ENCODE assay signal across 10 cellular contexts in genomic region chr12:112524676-112525425, GRCh38.
DNase-seq lines count a peak whose midpoint lies in the region; ATAC-seq and TF ChIP-seq lines count a peak whose summit lies in the region.
"Had no signal": no experiment of that assay in that cellular context is flagged by ENCODE, and none has a peak within 500 bp of the region (broad histone marks: within the 10 kb centered on the region; RNA-seq: fewer than 3 reads in every experiment).

No MANE protein-coding gene starts in this region.

- no peak overlapping the region for H3K27ac Mint-ChIP-seq in stimulated activated memory B cell treated with anti-CD40 and anti-IgM and Interleukin-4, amounts not matched to agents 10 μg/mL and 1 μg/mL and 100 μg/mL, for 72 hours
- no peak overlapping the region for H3K27ac Mint-ChIP-seq in CD14-positive monocyte
- H3K27ac Mint-ChIP-seq: T-helper 1 cell treated with Interleukin-12 subunit alpha and Interleukin-12 subunit beta and Interleukin-4 antibody, amounts not matched to agents 30 μg/mL and 1 μg/mL, for 36 hours had no signal

- CTCF ChIA-PET in RWPE1 (lab: Yijun Ruan, JAX) = no interaction called here

- POLR2A ChIA-PET in RWPE1 (lab: Yijun Ruan, JAX; ENCODE audit: low non-redundant PET) = no interaction called here

- ATAC-seq in stimulated activated memory B cell treated with anti-CD40 and anti-IgM and Interleukin-4, amounts not matched to agents 10 μg/mL and 1 μg/mL and 100 μg/mL, for 72 hours = peak; percentile 39
- ATAC-seq in GM21367 (IDR thresholded peaks at IDR 0.05; ENCODE audit: unreplicated experiment) = no peak

- intact Hi-C loops in CD14-positive monocyte (cut with micrococcal nuclease) = no loop called here

- no peaks in the 10 kb centered on the region for H3K4me1 Mint-ChIP-seq in stimulated activated memory B cell treated with anti-CD40 and anti-IgM and Interleukin-4, amounts not matched to agents 10 μg/mL and 1 μg/mL and 100 μg/mL, for 72 hours
- H3K4me1 Mint-ChIP-seq in CD14-positive monocyte = no peaks in the 10 kb centered on the region

- H3K27me3 Mint-ChIP-seq in stimulated activated memory B cell treated with anti-CD40 and anti-IgM and Interleukin-4, amounts not matched to agents 10 μg/mL and 1 μg/mL and 100 μg/mL, for 72 hours = peaks cover 8% of the 10 kb centered on the region
- peaks cover 0 to 5% (median 3%) of the 10 kb centered on the region in 3 donors for H3K27me3 Mint-ChIP-seq in CD14-positive monocyte (ENCODE audit: low read depth in 3 of 3)

- DNase-seq in HFF-Myc (ENCODE audit: extremely low read depth, low read depth) = peak; percentile 7
- peak; percentile 79 for DNase-seq in RWPE1 (ENCODE audit: low spot score)
- no peak for DNase-seq in epithelial cell of proximal tubule (ENCODE audit: low read depth)
- DNase-seq in DMS79 (lab: John Stamatoyannopoulos, UW) = no peak
- no peak for DNase-seq in CD14-positive monocyte (ENCODE audit: low spot score)
- DNase-seq: left ventricle myocardium inferior, NCI-H524 had no signal

- TF ChIP-seq CTCF in HFF-Myc (IDR thresholded peaks at IDR 0.05; ENCODE audit: low read depth, low read length, missing control alignments) (no peak), RWPE1 (conservative IDR thresholded peaks at IDR 0.05; ENCODE audit: low read depth) (no peak), epithelial cell of proximal tubule (conservative IDR thresholded peaks at IDR 0.05; ENCODE audit: low read depth, low read length) (peak; percentile 54), CD14-positive monocyte (IDR thresholded peaks at IDR 0.05) (no peak)

- H3K36me3 Mint-ChIP-seq in stimulated activated memory B cell treated with anti-CD40 and anti-IgM and Interleukin-4, amounts not matched to agents 10 μg/mL and 1 μg/mL and 100 μg/mL, for 72 hours = no peaks in the 10 kb centered on the region
- H3K36me3 Mint-ChIP-seq in CD14-positive monocyte = no peaks in the 10 kb centered on the region

- H3K4me3 Mint-ChIP-seq in stimulated activated memory B cell treated with anti-CD40 and anti-IgM and Interleukin-4, amounts not matched to agents 10 μg/mL and 1 μg/mL and 100 μg/mL, for 72 hours = no peak overlapping the region
- no peak overlapping the region for H3K4me3 Mint-ChIP-seq in CD14-positive monocyte
- H3K4me3 Mint-ChIP-seq: T-helper 1 cell treated with Interleukin-12 subunit alpha and Interleukin-12 subunit beta and Interleukin-4 antibody, amounts not matched to agents 30 μg/mL and 1 μg/mL, for 36 hours had no signal

- H3K27ac ChIP-seq in RWPE1 = no peak overlapping the region
- H3K27ac ChIP-seq: left ventricle myocardium inferior had no signal

- H3K4me3 ChIP-seq in HFF-Myc (replicated peaks; ENCODE audit: low read depth, low read length) (no peak overlapping the region), epithelial cell of proximal tubule (ENCODE audit: low read depth, low read length) (no peak overlapping the region)
- H3K4me3 ChIP-seq: left ventricle myocardium inferior had no signal

- H3K9me3 Mint-ChIP-seq in stimulated activated memory B cell treated with anti-CD40 and anti-IgM and Interleukin-4, amounts not matched to agents 10 μg/mL and 1 μg/mL and 100 μg/mL, for 72 hours = peaks cover 2% of the 10 kb centered on the region
- no peaks in the 10 kb centered on the region for H3K9me3 Mint-ChIP-seq in CD14-positive monocyte
- H3K9me3 Mint-ChIP-seq: T-helper 1 cell treated with Interleukin-12 subunit alpha and Interleukin-12 subunit beta and Interleukin-4 antibody, amounts not matched to agents 30 μg/mL and 1 μg/mL, for 36 hours had no signal

Comparison
In these comparisons a context has a peak if more than half of its experiments do, and no peak if none do; other contexts are left out.
1. DNase-seq: peak in HFF-Myc (single experiment) and RWPE1 (single experiment); none in epithelial cell of proximal tubule (single experiment), DMS79 (single experiment) and CD14-positive monocyte (single experiment).